In genomic region chr7:110397927-110398660, GRCh38 we compare ENCODE assay signal across 21 cellular contexts.
DNase-seq lines count a peak whose midpoint lies in the region; ATAC-seq and TF ChIP-seq lines count a peak whose summit lies in the region.
"Had no signal": no experiment of that assay in that cellular context is flagged by ENCODE, and none has a peak within 500 bp of the region (broad histone marks: within the 10 kb centered on the region; RNA-seq: fewer than 3 reads in every experiment).

No MANE protein-coding gene starts in this region.

- no peaks in the 10 kb centered on the region for H3F3A ChIP-seq in GM23338 (replicated peaks; ENCODE audit: low read depth)

- H3K36me3 Mint-ChIP-seq in GM23338 (ENCODE audit: low read depth) (no peaks in the 10 kb centered on the region), endodermal cell (ENCODE audit: low read depth) (no peaks in the 10 kb centered on the region), osteocyte (ENCODE audit: unreplicated experiment) (no peaks in the 10 kb centered on the region)
- H3K36me3 Mint-ChIP-seq: CD4-positive, CD25-positive, alpha-beta regulatory T cell had no signal

- ATAC-seq in GM23338 (peak; percentile 39; the same call in 2 of the 3 replicates), GM19452 (IDR thresholded peaks at IDR 0.05; ENCODE audit: unreplicated experiment) (no peak), HG02610 (IDR thresholded peaks at IDR 0.05; ENCODE audit: unreplicated experiment) (no peak)
- ATAC-seq: Right ventricle myocardium inferior had no signal

- TF ChIP-seq CTCF in GM23338 (conservative IDR thresholded peaks at IDR 0.05; ENCODE audit: low read depth in 2 of 2) = peak; percentile 35 to 51
- TF ChIP-seq CTCF in endodermal cell (conservative IDR thresholded peaks at IDR 0.05) = peak; percentile 53
- TF ChIP-seq CTCF in osteocyte (IDR thresholded peaks at IDR 0.05) = no peak

- no peaks in the 10 kb centered on the region for H4K20me1 ChIP-seq in GM23338 (replicated peaks; ENCODE audit: insufficient read depth)
- H4K20me1 ChIP-seq: BLaER1 had no signal

- H3K9me3 Mint-ChIP-seq in GM23338 (no peaks in the 10 kb centered on the region), endodermal cell (no peaks in the 10 kb centered on the region), osteocyte (ENCODE audit: unreplicated experiment) (no peaks in the 10 kb centered on the region)
- H3K9me3 Mint-ChIP-seq: CD4-positive, CD25-positive, alpha-beta regulatory T cell had no signal

- H3K27me3 ChIP-seq in GM23338 (ENCODE audit: insufficient read depth) (no peaks in the 10 kb centered on the region), endodermal cell (ENCODE audit: control insufficient read depth, insufficient read depth, low read length, poor library complexity, severe bottlenecking) (no peaks in the 10 kb centered on the region)
- H3K27me3 ChIP-seq: BLaER1, MG63, SJCRH30 had no signal

- H3K9me3 ChIP-seq in endodermal cell (ENCODE audit: control insufficient read depth, low read length) = no peaks in the 10 kb centered on the region
- H3K9me3 ChIP-seq: BLaER1, MG63, SJCRH30 had no signal

- H3K36me3 ChIP-seq in GM23338 (ENCODE audit: insufficient read depth) (no peaks in the 10 kb centered on the region), endodermal cell (ENCODE audit: control insufficient read depth, insufficient read depth, low read length) (no peaks in the 10 kb centered on the region)
- H3K36me3 ChIP-seq: BLaER1, MG63, SJCRH30 had no signal

- H3K4me1 Mint-ChIP-seq in GM23338 (no peaks in the 10 kb centered on the region; the same call in 2 of the 3 replicates), endodermal cell (peaks cover 18% of the 10 kb centered on the region), osteocyte (ENCODE audit: unreplicated experiment) (peaks cover 13% of the 10 kb centered on the region)

- no peak overlapping the region for H3K9ac ChIP-seq in endodermal cell (ENCODE audit: extremely low read depth, low read length, poor library complexity, severe bottlenecking)
- H3K9ac ChIP-seq: BLaER1 had no signal

- no peaks in the 10 kb centered on the region for H3K27me3 Mint-ChIP-seq in GM23338 (ENCODE audit: insufficient read depth, low read depth, poor library complexity)
- H3K27me3 Mint-ChIP-seq in endodermal cell (ENCODE audit: insufficient read depth) = no peaks in the 10 kb centered on the region
- no peaks in the 10 kb centered on the region for H3K27me3 Mint-ChIP-seq in osteocyte (ENCODE audit: unreplicated experiment)
- H3K27me3 Mint-ChIP-seq: CD4-positive, CD25-positive, alpha-beta regulatory T cell had no signal

- peak; percentile 39 for DNase-seq in A172 (ENCODE audit: low spot score)
- DNase-seq in GM23338 (ENCODE audit: low spot score) = peak; percentile 12
- DNase-seq in NCI-H82 (lab: John Stamatoyannopoulos, UW) = peak; percentile 70
- DNase-seq in endodermal cell = no peak
- no peak for DNase-seq in NCI-H1417 treated with DMSO at 0.1 percent for 48 hours (lab: John Stamatoyannopoulos, UW)
- DNase-seq in osteocyte (ENCODE audit: extremely low spot score, unreplicated experiment) = no peak
- DNase-seq: CD4-positive, CD25-positive, alpha-beta regulatory T cell; DMS53; KG1; MG63; NCI-H1694 treated with DMSO at 0.1 percent for 48 hours; NCI-H2171 treated with DMSO at 0.1 percent for 48 hours; NCI-H345; NCI-H774; PC-9; SJCRH30; T-helper 1 cell had no signal

- H3K79me2 ChIP-seq in GM23338 (replicated peaks; ENCODE audit: insufficient read depth) = no peaks in the 10 kb centered on the region

- H3K4me2 ChIP-seq in GM23338 = no peak overlapping the region
- H3K4me2 ChIP-seq: BLaER1, PC-9 had no signal

- 92 to 97% methylated on average over 2 to 6 of the region's 6 CpGs for WGBS in endodermal cell (ENCODE audit: insufficient coverage in 1 of 2, insufficient read length in 1 of 2), 2 experiments

- H3K9me2 ChIP-seq in GM23338 (ENCODE audit: insufficient read depth) = 0 out of 2 replicates have a peak, but pooled peaks cover 3% of the 10 kb centered on the region

- H2AFZ ChIP-seq in GM23338 = no peak overlapping the region
- H2AFZ ChIP-seq: PC-9 had no signal

- H3K27ac Mint-ChIP-seq in GM23338 = no peak overlapping the region
- H3K27ac Mint-ChIP-seq in endodermal cell = no peak overlapping the region
- H3K27ac Mint-ChIP-seq in osteocyte (ENCODE audit: unreplicated experiment) = no peak overlapping the region
- H3K27ac Mint-ChIP-seq: CD4-positive, CD25-positive, alpha-beta regulatory T cell had no signal

- no peak overlapping the region for H3K27ac ChIP-seq in GM23338 (ENCODE audit: low read depth)
- no peak overlapping the region for H3K27ac ChIP-seq in endodermal cell (ENCODE audit: low read depth, low read length)
- H3K27ac ChIP-seq: BLaER1, PC-9, SJCRH30 had no signal

- H3K4me3 ChIP-seq in GM23338 (no peak overlapping the region), endodermal cell (ENCODE audit: low read length) (no peak overlapping the region)
- H3K4me3 ChIP-seq: BLaER1, MG63, PC-9, SJCRH30 had no signal

- no peaks in the 10 kb centered on the region for H3K4me1 ChIP-seq in GM23338 (ENCODE audit: insufficient read depth)
- peaks cover 5% of the 10 kb centered on the region for H3K4me1 ChIP-seq in endodermal cell (ENCODE audit: control insufficient read depth, insufficient read depth, low read length)
- H3K4me1 ChIP-seq: BLaER1, SJCRH30 had no signal

- H3K4me3 Mint-ChIP-seq in GM23338 (no peak overlapping the region), endodermal cell (no peak overlapping the region), osteocyte (ENCODE audit: unreplicated experiment) (no peak overlapping the region)

TF ChIP-seq in GM23338, 12 proteins besides CTCF, POLR2A, EP300 and RAD21:
- TF ChIP-seq POLR2AphosphoS5 (IDR thresholded peaks at IDR 0.05; ENCODE audit: low read depth) = no peak

Comparison
In these comparisons a context has a peak if more than half of its experiments do, and no peak if none do; other contexts are left out.
1. DNase-seq: peak in A172 (single experiment), GM23338 (single experiment) and NCI-H82 (single experiment); none in endodermal cell (single experiment), NCI-H1417 treated with DMSO at 0.1 percent for 48 hours (single experiment) and osteocyte (single experiment).